8 cellular contexts compared by ENCODE assay signal in genomic region chr16:15154650-15155562, GRCh38.
DNase-seq lines count a peak whose midpoint lies in the region; ATAC-seq and TF ChIP-seq lines count a peak whose summit lies in the region.
"Not testable (repeated sequence)": the region's sequence is repeated elsewhere in the genome, so short reads cannot be mapped to it uniquely, and the experiment has no call there.

No MANE protein-coding gene starts in this region.

- H3K27me3 ChIP-seq in right atrium auricular region; trophoblast cell (ENCODE audit: insufficient read depth, low read length): not testable (repeated sequence)

- peak overlapping the region; percentile 28 for H4K91ac ChIP-seq in trophoblast cell (ENCODE audit: low read depth, low read length)

- H3K36me3 ChIP-seq in right atrium auricular region; trophoblast cell (ENCODE audit: control insufficient read depth in 1 of 2, insufficient read depth in 2 of 2, low read length in 2 of 2): not testable (repeated sequence)

- H3K14ac ChIP-seq in trophoblast cell (ENCODE audit: low read length): not testable (repeated sequence)

- not testable (repeated sequence) for H3K9me3 ChIP-seq in right atrium auricular region; trophoblast cell (ENCODE audit: insufficient read depth, low read depth, low read length)

- peak overlapping the region; percentile 37 for H3K4me3 ChIP-seq in WI38 (ENCODE audit: low read depth, low read length)
- peak overlapping the region; percentile 34 for H3K4me3 ChIP-seq in astrocyte of the spinal cord (ENCODE audit: low read depth, low read length)
- peak overlapping the region in 1 of 2 donors; percentile 67 for H3K4me3 ChIP-seq in right atrium auricular region
- peak overlapping the region; percentile 74 for H3K4me3 ChIP-seq in trophoblast cell (ENCODE audit: low read depth, low read length)

- no CpG with 5 or more reads among the region's 80 CpGs for WGBS in trophoblast cell (ENCODE audit: extremely low coverage, insufficient coverage, insufficient read length)

- not testable (repeated sequence) for H3K79me2 ChIP-seq in trophoblast cell (ENCODE audit: control insufficient read depth, insufficient read depth, low read length, poor library complexity)

- H3K79me1 ChIP-seq in trophoblast cell (ENCODE audit: low read length): not testable (repeated sequence)

- H3K18ac ChIP-seq in trophoblast cell (ENCODE audit: low read length): not testable (repeated sequence)

- not testable (repeated sequence) for H2AK5ac ChIP-seq in trophoblast cell (ENCODE audit: low read length)

- H2BK5ac ChIP-seq in trophoblast cell (ENCODE audit: low read depth, low read length, poor library complexity): not testable (repeated sequence)

- peak; percentile 73 for ATAC-seq in HG03196 (IDR thresholded peaks at IDR 0.05; ENCODE audit: unreplicated experiment)

- peak overlapping the region; percentile 60 for H4K8ac ChIP-seq in trophoblast cell (ENCODE audit: low read depth, low read length)

- not testable (repeated sequence) for H3K23ac ChIP-seq in trophoblast cell (ENCODE audit: low read length)

- H2BK120ac ChIP-seq in trophoblast cell (ENCODE audit: insufficient read depth, low read length, poor library complexity): not testable (repeated sequence)

- H3K4ac ChIP-seq in trophoblast cell (ENCODE audit: low read depth, low read length): not testable (repeated sequence)

- in situ Hi-C loops in astrocyte of the spinal cord (cut with HindIII; ENCODE audit: low sequenced_read_pairs): not testable (repeated sequence)

- peak overlapping the region; percentile 78 for H2AFZ ChIP-seq in trophoblast cell (ENCODE audit: insufficient read depth, low read length, poor library complexity)

- H3K9ac ChIP-seq in trophoblast cell (ENCODE audit: low read length): not testable (repeated sequence)

- not testable (repeated sequence) for TF ChIP-seq CTCF in WI38 (IDR thresholded peaks at IDR 0.05; ENCODE audit: low read depth, low read length); astrocyte of the spinal cord (IDR thresholded peaks at IDR 0.05; ENCODE audit: low read depth, low read length); right atrium auricular region (IDR thresholded peaks at IDR 0.05)

- H3K4me2 ChIP-seq in trophoblast cell (ENCODE audit: low read length): peak overlapping the region; percentile 53

- DNase-seq in EL (peak; percentile 85), NCI-H446 treated with DMSO at 0.1 percent for 48 hours (lab: John Stamatoyannopoulos, UW) (peak; percentile 71), astrocyte of the spinal cord (ENCODE audit: low read depth, low spot score) (peak; percentile 96), right atrium auricular region (ENCODE audit: low spot score) (peak; percentile 86), trophoblast cell (peak; percentile 84 to 87), substantia nigra (lab: John Stamatoyannopoulos, UW) (peak in 46 of 49 donors; percentile 26 to 93 (median 76))

- H4K12ac ChIP-seq in trophoblast cell (ENCODE audit: low read depth, low read length): not testable (repeated sequence)

- H2BK12ac ChIP-seq in trophoblast cell (ENCODE audit: low read length): not testable (repeated sequence)

- not testable (repeated sequence) for H3K4me1 ChIP-seq in right atrium auricular region; trophoblast cell (ENCODE audit: control insufficient read depth in 1 of 2, insufficient read depth in 2 of 2, low read length in 2 of 2)

- peak overlapping the region in 1 of 2 donors; percentile 48 for H3K27ac ChIP-seq in right atrium auricular region
- H3K27ac ChIP-seq in trophoblast cell (ENCODE audit: low read depth, low read length); substantia nigra (ENCODE audit: low read depth, low read length, poor library complexity, severe bottlenecking): not testable (repeated sequence)
